Comparison of ENCODE assay signal across 8 cellular contexts in the genomic region with DNA sequence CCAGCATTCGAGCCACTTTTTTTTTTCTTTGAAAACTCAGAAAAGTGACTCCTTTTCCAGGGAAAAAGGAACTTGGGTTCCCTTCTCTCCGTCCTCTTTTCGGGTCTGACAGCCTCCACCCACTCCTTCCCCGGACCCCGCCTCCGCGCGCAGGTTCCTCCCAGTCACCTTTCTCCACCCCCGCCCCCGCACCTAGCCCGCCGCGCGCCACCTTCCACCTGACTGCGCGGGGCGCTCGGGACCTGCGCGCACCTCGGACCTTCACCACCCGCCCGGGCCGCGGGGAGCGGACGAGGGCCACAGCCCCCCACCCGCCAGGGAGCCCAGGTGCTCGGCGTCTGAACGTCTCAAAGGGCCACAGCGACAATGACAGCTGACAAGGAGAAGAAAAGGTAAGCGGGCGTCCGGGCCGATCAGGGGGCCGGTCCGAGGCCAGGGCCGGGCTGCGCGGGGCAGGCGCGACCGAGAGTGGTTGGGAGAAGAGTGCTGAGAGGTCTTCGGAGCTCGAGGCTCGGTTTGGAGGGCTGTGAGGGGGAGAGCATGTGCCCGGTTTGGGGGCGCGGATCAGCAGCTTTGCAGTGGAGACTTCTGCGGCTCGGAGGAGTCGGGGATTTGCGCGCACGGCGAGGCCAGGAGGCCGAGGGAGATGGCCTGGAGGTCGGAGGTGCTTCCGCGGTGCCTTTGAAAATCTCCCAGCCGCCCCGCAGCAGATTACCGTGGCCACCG. TPM values are rescaled to one million over a fixed set of nuclear protein-coding genes. Genes with fewer than 3 reads are reported as not detected.
DNase-seq lines count a peak whose midpoint lies in the region; ATAC-seq and TF ChIP-seq lines count a peak whose summit lies in the region.

No MANE protein-coding gene starts in this region.

- H2AFZ ChIP-seq in smooth muscle cell (ENCODE audit: low read depth) = no peak overlapping the region

- peak in 1 of 2 donors; percentile 5 for TF ChIP-seq POLR2A in adrenal gland (IDR thresholded peaks at IDR 0.05)

- DNase-seq in ACHN (peak; percentile 40), SW480 (ENCODE audit: low spot score) (peak; percentile 70), adrenal gland (peak in 5 of 7 donors; percentile 12 to 70 (median 68)), smooth muscle cell (lab: John Stamatoyannopoulos, UW; ENCODE audit: unreplicated experiment) (no peak), NCI-H1694 (lab: John Stamatoyannopoulos, UW) (no peak)

- H3K27me3 ChIP-seq in adrenal gland = no peaks in the 10 kb centered on the region
- peaks cover 82% of the 10 kb centered on the region for H3K27me3 ChIP-seq in iPS-18a (ENCODE audit: control insufficient read depth, insufficient read depth, low read length)
- H3K27me3 ChIP-seq in smooth muscle cell (ENCODE audit: low read depth) = no peaks in the 10 kb centered on the region

- peaks cover 0 to 33% of the 10 kb centered on the region in 2 donors for H3K4me1 ChIP-seq in adrenal gland (replicated peaks in 1 of 2)
- H3K4me1 ChIP-seq in iPS-18a (ENCODE audit: control insufficient read depth, low read depth, low read length) = peaks cover 12% of the 10 kb centered on the region
- H3K4me1 ChIP-seq in smooth muscle cell (ENCODE audit: low read depth) = peaks cover 4% of the 10 kb centered on the region

- H3K4me3 ChIP-seq in adrenal gland = peak overlapping the region; percentile 32 to 83 (median 60)
- H3K4me3 ChIP-seq in iPS-18a (ENCODE audit: low read length) = peak overlapping the region; percentile 68
- peak overlapping the region; percentile 64 for H3K4me3 ChIP-seq in smooth muscle cell

- H3F3A ChIP-seq in smooth muscle cell (ENCODE audit: low read depth) = no peaks in the 10 kb centered on the region

- H4K20me1 ChIP-seq in smooth muscle cell (ENCODE audit: low read depth) = peaks cover 54% of the 10 kb centered on the region

- peaks cover 52% of the 10 kb centered on the region for H3K79me2 ChIP-seq in smooth muscle cell (ENCODE audit: low read depth)

- ATAC-seq in GM19035 (IDR thresholded peaks at IDR 0.05; ENCODE audit: unreplicated experiment) = peak; percentile 38
- ATAC-seq in HG03439 (IDR thresholded peaks at IDR 0.05; ENCODE audit: unreplicated experiment) = peak; percentile 41

- 0 to 1% (median 0%) methylated on average over 40 to 65 of the region's 65 CpGs for WGBS in adrenal gland, 4 donors
- WGBS in smooth muscle cell (ENCODE audit: low lambda C conversion rate) = under 1% methylated on average over 51 of the region's 65 CpGs

- intact Hi-C loops in adrenal gland (cut with DNase I) = loop anchor here in 1 of 2 donors (10.0 kb wide), 1 partner anchor 233 kb away; no protein-coding TSS in a partner anchor

- H3K9me3 ChIP-seq in adrenal gland (replicated peaks in 1 of 3) = no peaks in the 10 kb centered on the region
- no peaks in the 10 kb centered on the region for H3K9me3 ChIP-seq in iPS-18a (ENCODE audit: control insufficient read depth, low read depth, low read length)
- no peaks in the 10 kb centered on the region for H3K9me3 ChIP-seq in smooth muscle cell (replicated peaks; ENCODE audit: low read depth)

- H3K9ac ChIP-seq in iPS-18a (ENCODE audit: low read length) = no peak overlapping the region
- peak overlapping the region; percentile 51 for H3K9ac ChIP-seq in smooth muscle cell (ENCODE audit: low read depth)

- H3K4me2 ChIP-seq in smooth muscle cell = peak overlapping the region; percentile 85

- in situ Hi-C loops in ACHN (cut with HindIII; ENCODE audit: low pct_ligation_motif_present, low pct_unique_long_range_greater_than_20kb, low sequenced_read_pairs) = no loop called here

- no peaks in the 10 kb centered on the region for H3K36me3 ChIP-seq in adrenal gland (replicated peaks in 1 of 2)
- no peaks in the 10 kb centered on the region for H3K36me3 ChIP-seq in iPS-18a (ENCODE audit: control insufficient read depth, low read depth, low read length)
- H3K36me3 ChIP-seq in smooth muscle cell (ENCODE audit: low read depth) = no peaks in the 10 kb centered on the region

- TF ChIP-seq CTCF in adrenal gland (IDR thresholded peaks at IDR 0.05) = no peak
- no peak for TF ChIP-seq CTCF in smooth muscle cell (IDR thresholded peaks at IDR 0.05; ENCODE audit: borderline replicate concordance, insufficient read depth, poor library complexity, severe bottlenecking)

- H3K27ac ChIP-seq in adrenal gland = peak overlapping the region in 4 of 5 donors; percentile 70 to 90 (median 82)
- H3K27ac ChIP-seq in iPS-18a (ENCODE audit: low read length) = no peak overlapping the region
- peak overlapping the region; percentile 58 for H3K27ac ChIP-seq in smooth muscle cell (ENCODE audit: low read depth)

RNA-seq across cellular contexts. Expression of gene EPAS1, which starts 0.5 kb away (rescaled TPM):
- total RNA-seq in adrenal gland (100 to 1,000 TPM; 124 to 307 (median 237) TPM), smooth muscle cell (57.5 and 91.6 TPM in 2 replicates)
- polyA plus RNA-seq in adrenal gland (100 to 1,000 TPM in 1 of 3 donors, 10 to 100 TPM in 2; 62.0 to 178 (median 65.2) TPM), smooth muscle cell (31.7 and 61.5 TPM in 2 replicates)

Comparison
In these comparisons a context has a peak if more than half of its experiments do, and no peak if none do; other contexts are left out.
1. DNase-seq: peak in ACHN (single experiment), SW480 (single experiment) and adrenal gland (5 of 7); none in smooth muscle cell (single experiment) and NCI-H1694 (single experiment).
2. Peak in every context shown above with its lines, with median percentiles within 50 percentile points of each other: H3K4me3 ChIP-seq.